In genomic region chr6:138550346-138550767, GRCh38 we compare ENCODE assay signal across 1 cellular context.
TF ChIP-seq lines count a peak whose summit lies in the region.

No MANE protein-coding gene starts in this region.

TF ChIP-seq in HepG2, 621 proteins besides CTCF, POLR2A, EP300 and RAD21 (continued from another document and continues in another):
- TF ChIP-seq TRIM22 (IDR thresholded peaks at IDR 0.05) (no peak), KLF9 (CRISPR knock-in tag; IDR thresholded peaks at IDR 0.05; ENCODE audit: low read depth) (no peak), ZSCAN29 (CRISPR knock-in tag; conservative IDR thresholded peaks at IDR 0.05) (0 out of 2 replicates have a peak, but pooled peaks have one; percentile 9), TCF7 (IDR thresholded peaks at IDR 0.05; ENCODE audit: low read depth) (peak; percentile 78), EED (CRISPR knock-in tag; IDR thresholded peaks at IDR 0.05) (no peak), GFI1 (CRISPR knock-in tag; IDR thresholded peaks at IDR 0.05; ENCODE audit: borderline replicate concordance) (peak; percentile 91), STAT5B (CRISPR knock-in tag; IDR thresholded peaks at IDR 0.05) (no peak), TAF15 (IDR thresholded peaks at IDR 0.05; ENCODE audit: low read depth, low read length, poor library complexity, severe bottlenecking) (no peak), TBX3 (IDR thresholded peaks at IDR 0.05; ENCODE audit: borderline replicate concordance) (no peak), ZNF563 (CRISPR knock-in tag; IDR thresholded peaks at IDR 0.05) (no peak), ZNF235 (CRISPR knock-in tag; IDR thresholded peaks at IDR 0.05; ENCODE audit: borderline replicate concordance) (no peak), KDM6A (CRISPR knock-in tag; IDR thresholded peaks at IDR 0.05; ENCODE audit: low read depth) (peak; percentile 89), MZF1 (CRISPR knock-in tag; IDR thresholded peaks at IDR 0.05; ENCODE audit: borderline replicate concordance) (no peak), ZNF792 (CRISPR knock-in tag; IDR thresholded peaks at IDR 0.05) (peak; percentile 88; the same call in 1 of the 2 replicates), ZNF605 (CRISPR knock-in tag; IDR thresholded peaks at IDR 0.05) (no peak), SMARCE1 (IDR thresholded peaks at IDR 0.05; ENCODE audit: borderline replicate concordance) (no peak), ZNF18 (CRISPR knock-in tag; IDR thresholded peaks at IDR 0.05; ENCODE audit: insufficient replicate concordance) (no peak), PAWR (CRISPR knock-in tag; IDR thresholded peaks at IDR 0.05; ENCODE audit: borderline replicate concordance) (no peak), ZNF713 (CRISPR knock-in tag; IDR thresholded peaks at IDR 0.05) (no peak), MYPOP (CRISPR knock-in tag; IDR thresholded peaks at IDR 0.05) (peak; percentile 65; the same call in 1 of the 2 replicates), CENPBD1 (CRISPR knock-in tag; IDR thresholded peaks at IDR 0.05; ENCODE audit: borderline replicate concordance, low read depth) (no peak), HBP1 (CRISPR knock-in tag; IDR thresholded peaks at IDR 0.05; ENCODE audit: low read depth) (no peak), ZNF678 (CRISPR knock-in tag; IDR thresholded peaks at IDR 0.05) (no peak), ZNF230 (CRISPR knock-in tag; IDR thresholded peaks at IDR 0.05) (no peak), MTA3 (CRISPR knock-in tag; IDR thresholded peaks at IDR 0.05) (no peak), ZNF484 (CRISPR knock-in tag; IDR thresholded peaks at IDR 0.05; ENCODE audit: borderline replicate concordance, low read depth) (no peak), ZNF770 (CRISPR knock-in tag; IDR thresholded peaks at IDR 0.05) (no peak), ZBTB42 (CRISPR knock-in tag; IDR thresholded peaks at IDR 0.05) (no peak), ONECUT2 (CRISPR knock-in tag; IDR thresholded peaks at IDR 0.05) (no peak), SOX13 (IDR thresholded peaks at IDR 0.05) (peak; percentile 78), SOX13 (CRISPR knock-in tag; conservative IDR thresholded peaks at IDR 0.05 in 1 of 2, IDR thresholded peaks at IDR 0.05 in 1 of 2) (peak in 1 of 2 experiments; percentile 96; a peak in 2 of 4 replicates), ZKSCAN1 (IDR thresholded peaks at IDR 0.05; ENCODE audit: low read length) (no peak; the same call in 1 of the 2 replicates), NFYB (CRISPR knock-in tag; IDR thresholded peaks at IDR 0.05) (no peak), ZNF781 (CRISPR knock-in tag; IDR thresholded peaks at IDR 0.05; ENCODE audit: borderline replicate concordance, not compliant biosample characterization) (no peak), FOXO1 (CRISPR knock-in tag; IDR thresholded peaks at IDR 0.05) (peak; percentile 84; the same call in 1 of the 2 replicates), ZNF121 (CRISPR knock-in tag; IDR thresholded peaks at IDR 0.05) (no peak), IKZF5 (CRISPR knock-in tag; IDR thresholded peaks at IDR 0.05) (peak; percentile 92), RBM22 (optimal IDR thresholded peaks at IDR 0.05; ENCODE audit: low read length) (peak; percentile 64), ZNF749 (CRISPR knock-in tag; IDR thresholded peaks at IDR 0.05; ENCODE audit: borderline replicate concordance) (no peak; the same call in 1 of the 2 replicates), MNT (IDR thresholded peaks at IDR 0.05) (no peak), ZNF124 (CRISPR knock-in tag; IDR thresholded peaks at IDR 0.05) (peak; percentile 83), HNF4G (IDR thresholded peaks at IDR 0.05; ENCODE audit: borderline replicate concordance, low read depth, low read length) (peak; percentile 97), HNF4G (CRISPR knock-in tag; IDR thresholded peaks at IDR 0.05; ENCODE audit: borderline replicate concordance, low read depth) (peak; percentile 72), PBX2 (CRISPR knock-in tag; IDR thresholded peaks at IDR 0.05) (no peak), RFX3 (CRISPR knock-in tag; IDR thresholded peaks at IDR 0.05) (no peak), SATB2 (CRISPR knock-in tag; IDR thresholded peaks at IDR 0.05) (no peak), HOXA7 (CRISPR knock-in tag; IDR thresholded peaks at IDR 0.05) (no peak), SAP130 (CRISPR knock-in tag; IDR thresholded peaks at IDR 0.05; ENCODE audit: low read depth) (peak; percentile 94), ZNF878 (CRISPR knock-in tag; IDR thresholded peaks at IDR 0.05) (no peak), EZH2 (conservative IDR thresholded peaks at IDR 0.05; ENCODE audit: low read depth, low read length) (no peak), FOXJ3 (CRISPR knock-in tag; IDR thresholded peaks at IDR 0.05; ENCODE audit: borderline replicate concordance) (peak; percentile 86; the same call in 1 of the 2 replicates), ZNF891 (CRISPR knock-in tag; IDR thresholded peaks at IDR 0.05) (no peak), ZNF143 (CRISPR knock-in tag; IDR thresholded peaks at IDR 0.05) (no peak), ELF4 (CRISPR knock-in tag; IDR thresholded peaks at IDR 0.05; ENCODE audit: borderline replicate concordance) (no peak), ZBTB21 (CRISPR knock-in tag; IDR thresholded peaks at IDR 0.05) (no peak), ZNF709 (CRISPR knock-in tag; IDR thresholded peaks at IDR 0.05) (no peak), ATAD3A (CRISPR knock-in tag; IDR thresholded peaks at IDR 0.05) (no peak), ZBTB7A (CRISPR knock-in tag; IDR thresholded peaks at IDR 0.05) (no peak), TBL1XR1 (IDR thresholded peaks at IDR 0.05; ENCODE audit: borderline replicate concordance, low read length, partially characterized antibody) (no peak), THAP11 (CRISPR knock-in tag; IDR thresholded peaks at IDR 0.05) (peak; percentile 81), ZNF572 (CRISPR knock-in tag; IDR thresholded peaks at IDR 0.05) (no peak), IKZF4 (CRISPR knock-in tag; IDR thresholded peaks at IDR 0.05; ENCODE audit: borderline replicate concordance, low read depth, not compliant biosample characterization) (no peak), NR2C2 (CRISPR knock-in tag; IDR thresholded peaks at IDR 0.05; ENCODE audit: borderline replicate concordance) (peak; percentile 77), GZF1 (CRISPR knock-in tag; IDR thresholded peaks at IDR 0.05) (no peak), HCFC1 (IDR thresholded peaks at IDR 0.05; ENCODE audit: low read depth, low read length) (no peak), CREBL2 (CRISPR knock-in tag; IDR thresholded peaks at IDR 0.05; ENCODE audit: borderline replicate concordance) (no peak), SNAI1 (CRISPR knock-in tag; IDR thresholded peaks at IDR 0.05; ENCODE audit: borderline replicate concordance) (no peak), THYN1 (CRISPR knock-in tag; IDR thresholded peaks at IDR 0.05; ENCODE audit: borderline replicate concordance, low read depth) (no peak), RORA (CRISPR knock-in tag; IDR thresholded peaks at IDR 0.05) (no peak; the same call in 1 of the 2 replicates), POGZ (CRISPR knock-in tag; IDR thresholded peaks at IDR 0.05) (peak; percentile 90), ADNP (CRISPR knock-in tag; IDR thresholded peaks at IDR 0.05) (no peak)
